Comparison of ENCODE assay signal across 17 cellular contexts in genomic region chr21:40373760-40374159, GRCh38.
DNase-seq lines count a peak whose midpoint lies in the region; FAIRE-seq and TF ChIP-seq lines count a peak whose summit lies in the region.
"Had no signal": no experiment of that assay in that cellular context is flagged by ENCODE, and none has a peak within 500 bp of the region (broad histone marks: within the 10 kb centered on the region; RNA-seq: fewer than 3 reads in every experiment).

No MANE protein-coding gene starts in this region.

- no peak overlapping the region for H3K4me2 ChIP-seq in astrocyte (ENCODE audit: low read length)

- H3K4me3 Mint-ChIP-seq in HFFc6 (no peak overlapping the region), astrocyte (ENCODE audit: unreplicated experiment) (no peak overlapping the region)
- H3K4me3 Mint-ChIP-seq: B cell; CD4-positive, alpha-beta T cell had no signal

- H3K36me3 Mint-ChIP-seq in HFFc6 (ENCODE audit: low read depth), result no peaks in the 10 kb centered on the region
- no peaks in the 10 kb centered on the region for H3K36me3 Mint-ChIP-seq in astrocyte (ENCODE audit: low read depth, unreplicated experiment)

- H3K36me3 ChIP-seq in astrocyte (ENCODE audit: insufficient read depth, low read length), result no peaks in the 10 kb centered on the region
- H3K36me3 ChIP-seq: HAP-1 had no signal

- H3K27ac ChIP-seq in astrocyte (ENCODE audit: low read depth, low read length), result no peak overlapping the region

- FAIRE-seq in astrocyte (lab: Jason Lieb, UNC), result no peak
- FAIRE-seq: A204.1, H1, HepG2, HTR-8/SVneo had no signal

- no peaks in the 10 kb centered on the region for H4K20me1 ChIP-seq in astrocyte (ENCODE audit: insufficient read depth, low read length)

- DNase-seq in HFFc6 (peak; percentile 19), astrocyte (ENCODE audit: low read depth) (peak; percentile 0), fibroblast of peridontal ligament (ENCODE audit: extremely low read depth) (peak; percentile 0), putamen (ENCODE audit: low spot score) (peak; percentile 51), NCI-H446 treated with DMSO at 0.1 percent for 48 hours (lab: John Stamatoyannopoulos, UW) (no peak), anterior cingulate cortex (lab: John Stamatoyannopoulos, UW) (no peak)
- no peak for DNase-seq in activated CD4-positive, alpha-beta T cell treated with anti-CD3 and anti-CD28 coated beads for 48 hours
- DNase-seq: C1 segment of cervical spinal cord; Calu3; CD4-positive, alpha-beta T cell; DMS 273 treated with DMSO at 0.1 percent for 48 hours had no signal

- H3K9me3 Mint-ChIP-seq in HFFc6 (peaks cover 9% of the 10 kb centered on the region), astrocyte (ENCODE audit: unreplicated experiment) (peaks cover 4% of the 10 kb centered on the region)
- H3K9me3 Mint-ChIP-seq: CD4-positive, alpha-beta T cell had no signal

- H3K79me2 ChIP-seq in astrocyte (ENCODE audit: insufficient read depth, low read length), result no peaks in the 10 kb centered on the region

- H3K9me3 ChIP-seq in astrocyte (ENCODE audit: insufficient read depth, low read depth, low read length), result no peaks in the 10 kb centered on the region
- H3K9me3 ChIP-seq: HAP-1 had no signal

- H3K4me1 Mint-ChIP-seq in HFFc6 (ENCODE audit: low read depth) (peaks cover 7% of the 10 kb centered on the region), astrocyte (ENCODE audit: low read depth, unreplicated experiment) (no peaks in the 10 kb centered on the region)
- H3K4me1 Mint-ChIP-seq: B cell had no signal

- H3K9ac ChIP-seq in astrocyte (ENCODE audit: low read length), result no peak overlapping the region

- H3K27ac Mint-ChIP-seq in HFFc6 (no peak overlapping the region), astrocyte (ENCODE audit: unreplicated experiment) (no peak overlapping the region)
- H3K27ac Mint-ChIP-seq: B cell; CD4-positive, alpha-beta T cell had no signal

- H3K4me3 ChIP-seq in astrocyte (ENCODE audit: insufficient read depth, low read depth, low read length), result no peak overlapping the region
- H3K4me3 ChIP-seq: HAP-1 had no signal

- TF ChIP-seq CTCF in HFFc6 (IDR thresholded peaks at IDR 0.05), result no peak
- no peak for TF ChIP-seq CTCF in astrocyte (IDR thresholded peaks at IDR 0.05; ENCODE audit: insufficient read depth, low read depth, low read length)

- no peaks in the 10 kb centered on the region for H3K4me1 ChIP-seq in astrocyte (ENCODE audit: insufficient read depth, low read length)
- H3K4me1 ChIP-seq: HAP-1 had no signal

- no peaks in the 10 kb centered on the region for H3K27me3 ChIP-seq in astrocyte (ENCODE audit: insufficient read depth, low read length)

- no peak overlapping the region for H2AFZ ChIP-seq in astrocyte (ENCODE audit: low read depth, low read length)

- H3K27me3 Mint-ChIP-seq in HFFc6 (ENCODE audit: insufficient read depth) (no peaks in the 10 kb centered on the region), astrocyte (ENCODE audit: low read depth, unreplicated experiment) (peaks cover 2% of the 10 kb centered on the region)
- H3K27me3 Mint-ChIP-seq: B cell; CD4-positive, alpha-beta T cell had no signal

Comparison
In these comparisons a context has a peak if more than half of its experiments do, and no peak if none do; other contexts are left out.
1. DNase-seq: peak in HFFc6 (single experiment), astrocyte (single experiment), fibroblast of peridontal ligament (single experiment) and putamen (single experiment); none in activated CD4-positive, alpha-beta T cell treated with anti-CD3 and anti-CD28 coated beads for 48 hours (single experiment), NCI-H446 treated with DMSO at 0.1 percent for 48 hours (single experiment) and anterior cingulate cortex (0 of 58).